10 cellular contexts compared by ENCODE assay signal in the genomic region with DNA sequence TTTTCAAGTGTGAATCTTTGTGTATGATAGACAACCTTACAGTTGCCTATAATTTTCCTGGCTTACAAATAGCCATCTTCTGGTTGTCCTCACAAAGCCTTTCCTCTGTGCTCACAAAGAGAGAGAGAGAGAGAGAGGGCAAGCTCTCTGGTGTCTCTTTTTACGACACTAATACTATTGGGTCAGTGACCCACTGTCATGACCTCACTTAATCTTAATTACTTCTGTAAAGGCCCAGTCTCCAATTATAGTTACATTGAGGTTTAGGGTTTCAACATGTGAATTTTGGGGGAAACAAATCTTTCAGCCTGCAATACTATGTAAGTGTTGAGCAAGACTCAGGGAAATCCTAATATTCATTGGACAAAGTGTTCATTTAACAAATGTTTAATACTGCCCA.
"Had no signal": no experiment of that assay in that cellular context is flagged by ENCODE, and none has a peak within 500 bp of the region (broad histone marks: within the 10 kb centered on the region; RNA-seq: fewer than 3 reads in every experiment).

No MANE protein-coding gene starts in this region.

- ATAC-seq: left lung; natural killer cell treated with Interleukin-12 subunit alpha and Interleukin-12 subunit beta and Interleukin-15 and Interleukin-18, amount 100 ng/mL, for 72 hours had no signal

- DNase-seq: activated CD4-positive, alpha-beta T cell treated with anti-CD3 and anti-CD28 coated beads, Interleukin-2, amount 50 U/mL, for 1 hour; activated naive CD4-positive, alpha-beta T cell; dermis blood vessel endothelial cell; occipital lobe; stimulated activated CD4-positive, alpha-beta T cell treated with anti-CD3 and anti-CD28 coated beads, Interleukin-15, amount 100 ng/mL, for 24 hours; stimulated activated CD4-positive, alpha-beta T cell treated with anti-CD3 and anti-CD28 coated beads, Interleukin-4, amount 100 ng/mL, for 24 hours; stimulated activated naive CD4-positive, alpha-beta T cell; uterus had no signal
